2 cellular contexts compared by ENCODE assay signal in the genomic region with DNA sequence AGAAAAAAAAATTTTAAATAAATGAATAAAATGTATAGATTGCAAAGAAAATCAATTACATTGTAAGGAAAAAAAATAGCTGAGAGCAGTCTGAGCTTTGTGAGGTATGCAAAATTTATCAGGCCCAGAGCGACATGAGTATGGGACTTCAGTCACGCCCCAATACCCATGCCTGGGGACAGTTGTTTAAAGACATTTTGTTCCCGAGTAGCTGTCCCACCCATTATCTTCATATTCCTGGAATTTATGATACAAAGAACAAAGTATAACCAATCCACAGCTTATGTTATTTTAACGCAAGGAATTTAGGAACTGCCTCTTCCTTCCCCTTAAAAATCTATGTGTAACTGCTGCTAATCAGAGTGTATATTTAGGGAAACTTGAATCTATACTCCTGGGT.
TF ChIP-seq lines count a peak whose summit lies in the region.

No MANE protein-coding gene starts in this region.

TF ChIP-seq in K562, 482 proteins besides CTCF, POLR2A, EP300 and RAD21 (continues in another document):
- TF ChIP-seq, protein P1, sequence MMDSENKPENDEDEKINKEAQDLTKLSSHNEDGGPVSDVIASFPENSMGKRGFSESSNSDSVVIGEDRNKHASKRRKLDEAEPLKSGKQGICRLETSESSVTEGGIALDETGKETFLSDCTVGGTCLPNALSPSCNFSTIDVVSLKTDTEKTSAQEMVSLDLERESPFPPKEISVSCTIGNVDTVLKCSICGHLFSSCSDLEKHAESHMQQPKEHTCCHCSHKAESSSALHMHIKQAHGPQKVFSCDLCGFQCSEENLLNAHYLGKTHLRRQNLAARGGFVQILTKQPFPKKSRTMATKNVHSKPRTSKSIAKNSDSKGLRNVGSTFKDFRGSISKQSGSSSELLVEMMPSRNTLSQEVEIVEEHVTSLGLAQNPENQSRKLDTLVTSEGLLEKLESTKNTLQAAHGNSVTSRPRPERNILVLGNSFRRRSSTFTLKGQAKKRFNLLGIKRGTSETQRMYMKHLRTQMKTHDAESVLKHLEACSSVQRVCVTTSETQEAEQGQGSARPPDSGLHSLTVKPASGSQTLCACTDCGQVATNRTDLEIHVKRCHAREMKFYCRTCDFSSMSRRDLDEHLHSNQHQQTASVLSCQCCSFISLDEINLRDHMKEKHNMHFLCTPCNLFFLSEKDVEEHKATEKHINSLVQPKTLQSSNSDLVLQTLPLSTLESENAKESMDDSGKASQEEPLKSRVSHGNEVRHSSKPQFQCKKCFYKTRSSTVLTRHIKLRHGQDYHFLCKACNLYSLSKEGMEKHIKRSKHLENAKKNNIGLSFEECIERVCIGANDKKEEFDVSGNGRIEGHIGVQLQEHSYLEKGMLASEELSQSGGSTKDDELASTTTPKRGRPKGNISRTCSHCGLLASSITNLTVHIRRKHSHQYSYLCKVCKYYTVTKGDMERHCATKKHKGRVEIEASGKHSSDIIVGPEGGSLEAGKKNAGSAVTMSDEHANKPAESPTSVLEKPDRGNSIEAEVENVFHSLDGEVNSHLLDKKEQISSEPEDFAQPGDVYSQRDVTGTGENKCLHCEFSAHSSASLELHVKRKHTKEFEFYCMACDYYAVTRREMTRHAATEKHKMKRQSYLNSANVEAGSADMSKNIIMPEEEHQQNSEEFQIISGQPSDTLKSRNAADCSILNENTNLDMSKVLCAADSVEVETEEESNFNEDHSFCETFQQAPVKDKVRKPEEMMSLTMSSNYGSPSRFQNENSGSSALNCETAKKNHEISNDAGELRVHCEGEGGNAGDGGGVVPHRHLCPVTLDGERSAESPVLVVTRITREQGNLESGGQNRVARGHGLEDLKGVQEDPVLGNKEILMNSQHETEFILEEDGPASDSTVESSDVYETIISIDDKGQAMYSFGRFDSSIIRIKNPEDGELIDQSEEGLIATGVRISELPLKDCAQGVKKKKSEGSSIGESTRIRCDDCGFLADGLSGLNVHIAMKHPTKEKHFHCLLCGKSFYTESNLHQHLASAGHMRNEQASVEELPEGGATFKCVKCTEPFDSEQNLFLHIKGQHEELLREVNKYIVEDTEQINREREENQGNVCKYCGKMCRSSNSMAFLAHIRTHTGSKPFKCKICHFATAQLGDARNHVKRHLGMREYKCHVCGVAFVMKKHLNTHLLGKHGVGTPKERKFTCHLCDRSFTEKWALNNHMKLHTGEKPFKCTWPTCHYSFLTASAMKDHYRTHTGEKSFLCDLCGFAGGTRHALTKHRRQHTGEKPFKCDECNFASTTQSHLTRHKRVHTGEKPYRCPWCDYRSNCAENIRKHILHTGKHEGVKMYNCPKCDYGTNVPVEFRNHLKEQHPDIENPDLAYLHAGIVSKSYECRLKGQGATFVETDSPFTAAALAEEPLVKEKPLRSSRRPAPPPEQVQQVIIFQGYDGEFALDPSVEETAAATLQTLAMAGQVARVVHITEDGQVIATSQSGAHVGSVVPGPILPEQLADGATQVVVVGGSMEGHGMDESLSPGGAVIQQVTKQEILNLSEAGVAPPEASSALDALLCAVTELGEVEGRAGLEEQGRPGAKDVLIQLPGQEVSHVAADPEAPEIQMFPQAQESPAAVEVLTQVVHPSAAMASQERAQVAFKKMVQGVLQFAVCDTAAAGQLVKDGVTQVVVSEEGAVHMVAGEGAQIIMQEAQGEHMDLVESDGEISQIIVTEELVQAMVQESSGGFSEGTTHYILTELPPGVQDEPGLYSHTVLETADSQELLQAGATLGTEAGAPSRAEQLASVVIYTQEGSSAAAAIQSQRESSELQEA (IDR thresholded peaks at IDR 0.05; ENCODE audit: low read depth): no peak
- TF ChIP-seq ZNF23 (CRISPR knock-in tag; IDR thresholded peaks at IDR 0.05) (no peak), CREBBP (IDR thresholded peaks at IDR 0.05; ENCODE audit: low read depth, low read length) (no peak), MEIS2 (IDR thresholded peaks at IDR 0.05; ENCODE audit: partially characterized antibody) (no peak), BHLHE40 (IDR thresholded peaks at IDR 0.05; ENCODE audit: low read length) (no peak), REST (CRISPR knock-in tag; IDR thresholded peaks at IDR 0.05; ENCODE audit: low read depth) (no peak)
- TF ChIP-seq, protein P2, sequence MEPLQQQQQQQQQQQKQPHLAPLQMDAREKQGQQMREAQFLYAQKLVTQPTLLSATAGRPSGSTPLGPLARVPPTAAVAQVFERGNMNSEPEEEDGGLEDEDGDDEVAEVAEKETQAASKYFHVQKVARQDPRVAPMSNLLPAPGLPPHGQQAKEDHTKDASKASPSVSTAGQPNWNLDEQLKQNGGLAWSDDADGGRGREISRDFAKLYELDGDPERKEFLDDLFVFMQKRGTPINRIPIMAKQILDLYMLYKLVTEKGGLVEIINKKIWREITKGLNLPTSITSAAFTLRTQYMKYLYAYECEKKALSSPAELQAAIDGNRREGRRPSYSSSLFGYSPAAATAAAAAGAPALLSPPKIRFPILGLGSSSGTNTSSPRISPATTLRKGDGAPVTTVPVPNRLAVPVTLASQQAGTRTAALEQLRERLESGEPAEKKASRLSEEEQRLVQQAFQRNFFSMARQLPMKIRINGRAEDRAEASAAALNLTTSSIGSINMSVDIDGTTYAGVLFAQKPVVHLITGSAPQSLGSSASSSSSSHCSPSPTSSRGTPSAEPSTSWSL (CRISPR knock-in tag; IDR thresholded peaks at IDR 0.05; ENCODE audit: borderline replicate concordance): no peak

TF ChIP-seq in GM23338, 12 proteins besides CTCF, POLR2A, EP300 and RAD21:
- no peak for TF ChIP-seq EZH2 (IDR thresholded peaks at IDR 0.05; ENCODE audit: low read depth, unreplicated experiment)
- TF ChIP-seq JUNB (IDR thresholded peaks at IDR 0.05; ENCODE audit: unreplicated experiment): no peak
- no peak for TF ChIP-seq ZNF462 (CRISPR knock-in tag; IDR thresholded peaks at IDR 0.05)
- TF ChIP-seq, protein P3, sequence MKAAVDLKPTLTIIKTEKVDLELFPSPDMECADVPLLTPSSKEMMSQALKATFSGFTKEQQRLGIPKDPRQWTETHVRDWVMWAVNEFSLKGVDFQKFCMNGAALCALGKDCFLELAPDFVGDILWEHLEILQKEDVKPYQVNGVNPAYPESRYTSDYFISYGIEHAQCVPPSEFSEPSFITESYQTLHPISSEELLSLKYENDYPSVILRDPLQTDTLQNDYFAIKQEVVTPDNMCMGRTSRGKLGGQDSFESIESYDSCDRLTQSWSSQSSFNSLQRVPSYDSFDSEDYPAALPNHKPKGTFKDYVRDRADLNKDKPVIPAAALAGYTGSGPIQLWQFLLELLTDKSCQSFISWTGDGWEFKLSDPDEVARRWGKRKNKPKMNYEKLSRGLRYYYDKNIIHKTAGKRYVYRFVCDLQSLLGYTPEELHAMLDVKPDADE (IDR thresholded peaks at IDR 0.05): no peak
- TF ChIP-seq NANOG (IDR thresholded peaks at IDR 0.05; ENCODE audit: borderline replicate concordance): no peak
- no peak for TF ChIP-seq EZH2phosphoT487 (IDR thresholded peaks at IDR 0.05; ENCODE audit: unreplicated experiment)
- TF ChIP-seq REST (IDR thresholded peaks at IDR 0.05; ENCODE audit: unreplicated experiment): no peak
- TF ChIP-seq POLR2AphosphoS5 (IDR thresholded peaks at IDR 0.05; ENCODE audit: low read depth): no peak
- TF ChIP-seq STAT1 (IDR thresholded peaks at IDR 0.05; ENCODE audit: unreplicated experiment): no peak
- no peak for TF ChIP-seq ZNF114 (CRISPR knock-in tag; IDR thresholded peaks at IDR 0.05)
- no peak for TF ChIP-seq CREB1 (CRISPR knock-in tag; IDR thresholded peaks at IDR 0.05; ENCODE audit: low read depth)
- TF ChIP-seq ZNF331 (CRISPR knock-in tag; IDR thresholded peaks at IDR 0.05; ENCODE audit: low read depth): no peak
